ENCODE assay signal across 1 cellular context in the genomic region with DNA sequence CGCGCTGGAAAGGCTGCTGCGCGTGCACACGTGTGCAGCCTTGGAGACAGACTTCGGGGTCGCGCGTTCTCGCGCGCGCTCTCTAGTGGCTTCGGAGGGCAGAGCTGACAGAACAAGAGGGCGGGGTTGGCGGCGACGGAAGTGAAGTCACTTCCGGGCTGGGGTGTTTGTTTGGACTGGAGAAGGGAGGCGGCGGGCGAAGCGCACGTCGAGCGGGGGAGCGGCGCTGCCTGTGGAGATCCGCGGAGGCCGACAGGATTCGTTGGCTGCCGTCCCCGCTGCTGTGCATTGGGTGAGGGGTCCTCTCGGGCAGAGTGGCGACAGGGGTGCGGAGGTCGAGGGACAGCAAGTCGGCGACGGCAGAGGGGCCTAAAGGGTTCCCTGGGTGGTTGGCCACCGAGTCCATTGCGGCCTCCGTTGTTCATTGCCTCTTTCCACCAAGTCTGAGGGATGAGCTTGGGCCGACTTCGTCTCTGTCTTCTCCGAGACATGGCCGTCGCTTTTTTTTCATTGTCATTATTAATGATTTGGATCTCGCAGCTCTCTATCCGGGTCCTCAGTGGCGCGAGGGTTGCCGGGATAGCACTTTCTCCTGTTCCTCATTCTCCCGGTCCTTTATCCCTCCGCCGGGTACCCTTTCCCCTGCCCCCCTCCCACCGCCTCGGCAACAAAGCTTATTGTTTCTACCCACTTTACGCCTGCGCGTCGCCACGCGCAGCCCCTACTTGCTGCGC.
TF ChIP-seq lines count a peak whose summit lies in the region.

A gene with protein sequence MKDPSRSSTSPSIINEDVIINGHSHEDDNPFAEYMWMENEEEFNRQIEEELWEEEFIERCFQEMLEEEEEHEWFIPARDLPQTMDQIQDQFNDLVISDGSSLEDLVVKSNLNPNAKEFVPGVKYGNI (plus strand): TSS at position 166 of the 734 bp plus-strand sequence. CDS start 21,931 bp downstream, outside the sequence.

TF ChIP-seq in GM12878, 131 proteins besides CTCF, POLR2A, EP300 and RAD21 (continued from another document):
- TF ChIP-seq, protein P1, sequence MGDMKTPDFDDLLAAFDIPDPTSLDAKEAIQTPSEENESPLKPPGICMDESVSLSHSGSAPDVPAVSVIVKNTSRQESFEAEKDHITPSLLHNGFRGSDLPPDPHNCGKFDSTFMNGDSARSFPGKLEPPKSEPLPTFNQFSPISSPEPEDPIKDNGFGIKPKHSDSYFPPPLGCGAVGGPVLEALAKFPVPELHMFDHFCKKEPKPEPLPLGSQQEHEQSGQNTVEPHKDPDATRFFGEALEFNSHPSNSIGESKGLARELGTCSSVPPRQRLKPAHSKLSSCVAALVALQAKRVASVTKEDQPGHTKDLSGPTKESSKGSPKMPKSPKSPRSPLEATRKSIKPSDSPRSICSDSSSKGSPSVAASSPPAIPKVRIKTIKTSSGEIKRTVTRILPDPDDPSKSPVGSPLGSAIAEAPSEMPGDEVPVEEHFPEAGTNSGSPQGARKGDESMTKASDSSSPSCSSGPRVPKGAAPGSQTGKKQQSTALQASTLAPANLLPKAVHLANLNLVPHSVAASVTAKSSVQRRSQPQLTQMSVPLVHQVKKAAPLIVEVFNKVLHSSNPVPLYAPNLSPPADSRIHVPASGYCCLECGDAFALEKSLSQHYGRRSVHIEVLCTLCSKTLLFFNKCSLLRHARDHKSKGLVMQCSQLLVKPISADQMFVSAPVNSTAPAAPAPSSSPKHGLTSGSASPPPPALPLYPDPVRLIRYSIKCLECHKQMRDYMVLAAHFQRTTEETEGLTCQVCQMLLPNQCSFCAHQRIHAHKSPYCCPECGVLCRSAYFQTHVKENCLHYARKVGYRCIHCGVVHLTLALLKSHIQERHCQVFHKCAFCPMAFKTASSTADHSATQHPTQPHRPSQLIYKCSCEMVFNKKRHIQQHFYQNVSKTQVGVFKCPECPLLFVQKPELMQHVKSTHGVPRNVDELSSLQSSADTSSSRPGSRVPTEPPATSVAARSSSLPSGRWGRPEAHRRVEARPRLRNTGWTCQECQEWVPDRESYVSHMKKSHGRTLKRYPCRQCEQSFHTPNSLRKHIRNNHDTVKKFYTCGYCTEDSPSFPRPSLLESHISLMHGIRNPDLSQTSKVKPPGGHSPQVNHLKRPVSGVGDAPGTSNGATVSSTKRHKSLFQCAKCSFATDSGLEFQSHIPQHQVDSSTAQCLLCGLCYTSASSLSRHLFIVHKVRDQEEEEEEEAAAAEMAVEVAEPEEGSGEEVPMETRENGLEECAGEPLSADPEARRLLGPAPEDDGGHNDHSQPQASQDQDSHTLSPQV (IDR thresholded peaks at IDR 0.05): no peak
- TF ChIP-seq NFIC (IDR thresholded peaks at IDR 0.05; ENCODE audit: low read depth, low read length): no peak
- peak; percentile 42; the same call in 1 of the 3 replicates for TF ChIP-seq POU2F2 (IDR thresholded peaks at IDR 0.05; ENCODE audit: borderline replicate concordance, low read depth, low read length)
- TF ChIP-seq PAX5 (IDR thresholded peaks at IDR 0.05; ENCODE audit: borderline replicate concordance, low read depth, low read length): no peak
- TF ChIP-seq CHD1 (IDR thresholded peaks at IDR 0.05; ENCODE audit: low read depth, low read length): 0 out of 2 replicates have a peak, but pooled peaks have one; percentile 76
- TF ChIP-seq NR2C1 (IDR thresholded peaks at IDR 0.05): no peak
- TF ChIP-seq HDAC2 (IDR thresholded peaks at IDR 0.05): no peak
- no peak for TF ChIP-seq YBX1 (IDR thresholded peaks at IDR 0.05)
- peak; percentile 38; the same call in 1 of the 2 replicates for TF ChIP-seq SIN3A (IDR thresholded peaks at IDR 0.05; ENCODE audit: low read depth, low read length)
- TF ChIP-seq SPI1 (IDR thresholded peaks at IDR 0.05; ENCODE audit: borderline replicate concordance, insufficient read depth, low read depth, low read length): peak; percentile 46; the same call in 1 of the 2 replicates
- peak; percentile 87 for TF ChIP-seq GABPA (IDR thresholded peaks at IDR 0.05; ENCODE audit: low read depth)
- TF ChIP-seq FOXM1 (IDR thresholded peaks at IDR 0.05; ENCODE audit: low read depth, low read length): no peak; the same call in 1 of the 2 replicates
- TF ChIP-seq, protein P2, sequence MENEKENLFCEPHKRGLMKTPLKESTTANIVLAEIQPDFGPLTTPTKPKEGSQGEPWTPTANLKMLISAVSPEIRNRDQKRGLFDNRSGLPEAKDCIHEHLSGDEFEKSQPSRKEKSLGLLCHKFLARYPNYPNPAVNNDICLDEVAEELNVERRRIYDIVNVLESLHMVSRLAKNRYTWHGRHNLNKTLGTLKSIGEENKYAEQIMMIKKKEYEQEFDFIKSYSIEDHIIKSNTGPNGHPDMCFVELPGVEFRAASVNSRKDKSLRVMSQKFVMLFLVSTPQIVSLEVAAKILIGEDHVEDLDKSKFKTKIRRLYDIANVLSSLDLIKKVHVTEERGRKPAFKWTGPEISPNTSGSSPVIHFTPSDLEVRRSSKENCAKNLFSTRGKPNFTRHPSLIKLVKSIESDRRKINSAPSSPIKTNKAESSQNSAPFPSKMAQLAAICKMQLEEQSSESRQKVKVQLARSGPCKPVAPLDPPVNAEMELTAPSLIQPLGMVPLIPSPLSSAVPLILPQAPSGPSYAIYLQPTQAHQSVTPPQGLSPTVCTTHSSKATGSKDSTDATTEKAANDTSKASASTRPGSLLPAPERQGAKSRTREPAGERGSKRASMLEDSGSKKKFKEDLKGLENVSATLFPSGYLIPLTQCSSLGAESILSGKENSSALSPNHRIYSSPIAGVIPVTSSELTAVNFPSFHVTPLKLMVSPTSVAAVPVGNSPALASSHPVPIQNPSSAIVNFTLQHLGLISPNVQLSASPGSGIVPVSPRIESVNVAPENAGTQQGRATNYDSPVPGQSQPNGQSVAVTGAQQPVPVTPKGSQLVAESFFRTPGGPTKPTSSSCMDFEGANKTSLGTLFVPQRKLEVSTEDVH (IDR thresholded peaks at IDR 0.05; ENCODE audit: low read depth, partially characterized antibody): peak; percentile 73
- TF ChIP-seq, protein P3, sequence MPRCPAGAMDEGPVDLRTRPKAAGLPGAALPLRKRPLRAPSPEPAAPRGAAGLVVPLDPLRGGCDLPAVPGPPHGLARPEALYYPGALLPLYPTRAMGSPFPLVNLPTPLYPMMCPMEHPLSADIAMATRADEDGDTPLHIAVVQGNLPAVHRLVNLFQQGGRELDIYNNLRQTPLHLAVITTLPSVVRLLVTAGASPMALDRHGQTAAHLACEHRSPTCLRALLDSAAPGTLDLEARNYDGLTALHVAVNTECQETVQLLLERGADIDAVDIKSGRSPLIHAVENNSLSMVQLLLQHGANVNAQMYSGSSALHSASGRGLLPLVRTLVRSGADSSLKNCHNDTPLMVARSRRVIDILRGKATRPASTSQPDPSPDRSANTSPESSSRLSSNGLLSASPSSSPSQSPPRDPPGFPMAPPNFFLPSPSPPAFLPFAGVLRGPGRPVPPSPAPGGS (IDR thresholded peaks at IDR 0.05; ENCODE audit: borderline replicate concordance, insufficient read depth, low read depth, low read length, poor library complexity, severe bottlenecking): peak; percentile 58
- TF ChIP-seq CBX5 (IDR thresholded peaks at IDR 0.05; ENCODE audit: low read depth): no peak
- TF ChIP-seq STAT3 (IDR thresholded peaks at IDR 0.05; ENCODE audit: low read depth, low read length): no peak
- TF ChIP-seq HDAC6 (IDR thresholded peaks at IDR 0.05; ENCODE audit: unreplicated experiment): no peak
- no peak for TF ChIP-seq ASH2L (IDR thresholded peaks at IDR 0.05; ENCODE audit: borderline replicate concordance, low read depth)
- peak; percentile 84; the same call in 1 of the 2 replicates for TF ChIP-seq PML (IDR thresholded peaks at IDR 0.05; ENCODE audit: low read length)
- TF ChIP-seq FOXK2 (IDR thresholded peaks at IDR 0.05): no peak
- peak; percentile 60 for TF ChIP-seq SMC3 (IDR thresholded peaks at IDR 0.05; ENCODE audit: borderline replicate concordance, low read length)
- no peak for TF ChIP-seq CBFB (IDR thresholded peaks at IDR 0.05; ENCODE audit: low read depth)
- peak; percentile 97 for TF ChIP-seq HDGF (IDR thresholded peaks at IDR 0.05)
- peak in 1 of 2 experiments; percentile 22; a peak in 1 of 3 replicates for TF ChIP-seq EGR1 (IDR thresholded peaks at IDR 0.05; ENCODE audit: borderline replicate concordance in 1 of 2, low read depth in 2 of 2, low read length in 2 of 2)
- peak; percentile 36; the same call in 1 of the 2 replicates for TF ChIP-seq TCF3 (IDR thresholded peaks at IDR 0.05; ENCODE audit: borderline replicate concordance, insufficient read depth, low read depth, low read length)
- no peak for TF ChIP-seq SREBF2 (IDR thresholded peaks at IDR 0.05; ENCODE audit: low read length)
- TF ChIP-seq, protein P4, sequence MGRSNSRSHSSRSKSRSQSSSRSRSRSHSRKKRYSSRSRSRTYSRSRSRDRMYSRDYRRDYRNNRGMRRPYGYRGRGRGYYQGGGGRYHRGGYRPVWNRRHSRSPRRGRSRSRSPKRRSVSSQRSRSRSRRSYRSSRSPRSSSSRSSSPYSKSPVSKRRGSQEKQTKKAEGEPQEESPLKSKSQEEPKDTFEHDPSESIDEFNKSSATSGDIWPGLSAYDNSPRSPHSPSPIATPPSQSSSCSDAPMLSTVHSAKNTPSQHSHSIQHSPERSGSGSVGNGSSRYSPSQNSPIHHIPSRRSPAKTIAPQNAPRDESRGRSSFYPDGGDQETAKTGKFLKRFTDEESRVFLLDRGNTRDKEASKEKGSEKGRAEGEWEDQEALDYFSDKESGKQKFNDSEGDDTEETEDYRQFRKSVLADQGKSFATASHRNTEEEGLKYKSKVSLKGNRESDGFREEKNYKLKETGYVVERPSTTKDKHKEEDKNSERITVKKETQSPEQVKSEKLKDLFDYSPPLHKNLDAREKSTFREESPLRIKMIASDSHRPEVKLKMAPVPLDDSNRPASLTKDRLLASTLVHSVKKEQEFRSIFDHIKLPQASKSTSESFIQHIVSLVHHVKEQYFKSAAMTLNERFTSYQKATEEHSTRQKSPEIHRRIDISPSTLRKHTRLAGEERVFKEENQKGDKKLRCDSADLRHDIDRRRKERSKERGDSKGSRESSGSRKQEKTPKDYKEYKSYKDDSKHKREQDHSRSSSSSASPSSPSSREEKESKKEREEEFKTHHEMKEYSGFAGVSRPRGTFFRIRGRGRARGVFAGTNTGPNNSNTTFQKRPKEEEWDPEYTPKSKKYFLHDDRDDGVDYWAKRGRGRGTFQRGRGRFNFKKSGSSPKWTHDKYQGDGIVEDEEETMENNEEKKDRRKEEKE (IDR thresholded peaks at IDR 0.05): no peak
- TF ChIP-seq PAX8 (IDR thresholded peaks at IDR 0.05): 0 out of 2 replicates have a peak, but pooled peaks have one; percentile 30
- peak; percentile 70 for TF ChIP-seq BACH1 (IDR thresholded peaks at IDR 0.05; ENCODE audit: borderline replicate concordance)
